8 cellular contexts compared by ENCODE assay signal in genomic region chr2:46984642-46985476, GRCh38. TPM values are rescaled to one million over a fixed set of nuclear protein-coding genes. Genes with fewer than 3 reads are reported as not detected.
A peak's percentile ranks its signal among the peaks of the same experiment; 100 is the strongest.
DNase-seq lines count a peak whose midpoint lies in the region; ATAC-seq and TF ChIP-seq lines count a peak whose summit lies in the region.

No MANE protein-coding gene starts in this region.

- DNase-seq in AG10803 (ENCODE audit: low read depth) = peak; percentile 97
- peak; percentile 64 for DNase-seq in T1000 (lab: John Stamatoyannopoulos, UW)
- DNase-seq in colonic mucosa = peak; percentile 57
- DNase-seq in superior temporal gyrus (ENCODE audit: extremely low spot score) = peak; percentile 40
- no peak for DNase-seq in T-helper 9 cell

- H3K9ac ChIP-seq in colonic mucosa (ENCODE audit: low read depth in 2 of 2, low read length in 2 of 2) (peak overlapping the region in 1 of 2 donors; percentile 30), muscle layer of colon (ENCODE audit: low read length) (no peak overlapping the region)

- H3K4me1 ChIP-seq in colonic mucosa (peaks cover 19% of the 10 kb centered on the region), muscle layer of colon (ENCODE audit: insufficient read depth, low read length) (peaks cover 56% of the 10 kb centered on the region)

- H3K27me3 ChIP-seq in colonic mucosa = no peaks in the 10 kb centered on the region
- H3K27me3 ChIP-seq in muscle layer of colon (ENCODE audit: control insufficient read depth in 1 of 2, insufficient read depth in 2 of 2, low read length in 2 of 2) = no peaks in the 10 kb centered on the region

- H3K27ac ChIP-seq in colonic mucosa (peak overlapping the region; percentile 79), muscle layer of colon (ENCODE audit: low read depth, low read length) (peak overlapping the region; percentile 41)

- no peak for TF ChIP-seq CTCF in AG10803 (conservative IDR thresholded peaks at IDR 0.05; ENCODE audit: low read length)
- no peak for TF ChIP-seq CTCF in colonic mucosa (IDR thresholded peaks at IDR 0.05)

- H3K4me3 ChIP-seq in AG10803 (ENCODE audit: low read length) = peak overlapping the region; percentile 24
- no peak overlapping the region for H3K4me3 ChIP-seq in colonic mucosa
- H3K4me3 ChIP-seq in muscle layer of colon (ENCODE audit: low read depth in 1 of 2, low read length in 2 of 2) = no peak overlapping the region

- H3K9me3 ChIP-seq in colonic mucosa (no peaks in the 10 kb centered on the region), muscle layer of colon (ENCODE audit: low read length) (no peaks in the 10 kb centered on the region)

- intact Hi-C loops in colonic mucosa (cut with DNase I) = loop anchor here (2.0 kb wide), 1 partner anchor 338 kb away; no protein-coding TSS in a partner anchor

- ATAC-seq in HG03432 (IDR thresholded peaks at IDR 0.05; ENCODE audit: unreplicated experiment) = peak; percentile 50

- peak; percentile 54 for TF ChIP-seq POLR2A in GM19099 (IDR thresholded peaks at IDR 0.05; ENCODE audit: extremely low read depth, insufficient read length, low read depth)

- H3K36me3 ChIP-seq in colonic mucosa (no peaks in the 10 kb centered on the region), muscle layer of colon (ENCODE audit: insufficient read depth, low read length) (peaks cover 4% of the 10 kb centered on the region)

RNA-seq across cellular contexts. Expression of gene TTC7A, which starts 43.8 kb away (rescaled TPM):
- total RNA-seq in colonic mucosa = 10 to 100 TPM; 28.5 to 28.7 TPM
